Comparison of ENCODE assay signal across 1 cellular context in genomic region chr1:8790987-8791386, GRCh38.
A peak's percentile ranks its signal among the peaks of the same experiment; 100 is the strongest.
TF ChIP-seq lines count a peak whose summit lies in the region.

No MANE protein-coding gene starts in this region.

TF ChIP-seq in K562, 482 proteins besides CTCF, POLR2A, EP300 and RAD21 (continued from another document and continues in another):
- TF ChIP-seq ARID1B (IDR thresholded peaks at IDR 0.05) (peak; percentile 63), NCOA2 (IDR thresholded peaks at IDR 0.05; ENCODE audit: partially characterized antibody in 2 of 2) (peak in 1 of 2 experiments; percentile 56), ZNF444 (CRISPR knock-in tag; IDR thresholded peaks at IDR 0.05) (no peak), MBD2 (IDR thresholded peaks at IDR 0.05; ENCODE audit: borderline replicate concordance, low read depth) (no peak), GATAD2A (IDR thresholded peaks at IDR 0.05) (no peak), TCF3 (CRISPR knock-in tag; IDR thresholded peaks at IDR 0.05) (peak; percentile 81), SOX6 (IDR thresholded peaks at IDR 0.05) (peak; percentile 59; the same call in 1 of the 2 replicates), SMARCC2 (IDR thresholded peaks at IDR 0.05; ENCODE audit: low read depth) (0 out of 2 replicates have a peak, but pooled peaks have one; percentile 21), SIRT6 (IDR thresholded peaks at IDR 0.05; ENCODE audit: low read depth, low read length) (no peak), HMBOX1 (IDR thresholded peaks at IDR 0.05) (peak; percentile 64; the same call in 1 of the 2 replicates), SNIP1 (IDR thresholded peaks at IDR 0.05; ENCODE audit: low read depth) (no peak), CREM (IDR thresholded peaks at IDR 0.05; ENCODE audit: low read depth) (peak; percentile 39), MAZ (CRISPR knock-in tag; conservative IDR thresholded peaks at IDR 0.05 in 1 of 2, IDR thresholded peaks at IDR 0.05 in 1 of 2) (no peak), FOXJ2 (tag; IDR thresholded peaks at IDR 0.05) (no peak), ZFP91 (CRISPR knock-in tag; IDR thresholded peaks at IDR 0.05) (no peak), NFIX (CRISPR knock-in tag; IDR thresholded peaks at IDR 0.05; ENCODE audit: low read depth) (no peak), TFAM (CRISPR knock-in tag; conservative IDR thresholded peaks at IDR 0.05) (no peak), ZEB2 (IDR thresholded peaks at IDR 0.05) (no peak), NEUROD1 (IDR thresholded peaks at IDR 0.05; ENCODE audit: borderline replicate concordance, low read depth, low read length, partially characterized antibody) (no peak), ZBTB26 (CRISPR knock-in tag; IDR thresholded peaks at IDR 0.05) (no peak), RCOR1 (IDR thresholded peaks at IDR 0.05; ENCODE audit: borderline replicate concordance in 1 of 2, low read depth in 2 of 2, low read length in 2 of 2) (peak in 1 of 2 experiments; percentile 51; a peak in 1 of 4 replicates), GATAD2B (IDR thresholded peaks at IDR 0.05; ENCODE audit: borderline replicate concordance) (0 out of 2 replicates have a peak, but pooled peaks have one; percentile 46), STAT5A (IDR thresholded peaks at IDR 0.05; ENCODE audit: borderline replicate concordance, low read length) (peak; percentile 45; the same call in 1 of the 2 replicates), HDAC3 (IDR thresholded peaks at IDR 0.05; ENCODE audit: borderline replicate concordance, partially characterized antibody) (no peak), TARDBP (IDR thresholded peaks at IDR 0.05) (no peak), CBFA2T3 (IDR thresholded peaks at IDR 0.05) (peak; percentile 84), CBX2 (IDR thresholded peaks at IDR 0.05; ENCODE audit: insufficient read depth, low read length, poor library complexity, severe bottlenecking) (no peak), E2F1 (CRISPR knock-in tag; IDR thresholded peaks at IDR 0.05) (no peak), ZNF280B (CRISPR knock-in tag; IDR thresholded peaks at IDR 0.05) (no peak), CREB1 (IDR thresholded peaks at IDR 0.05) (peak; percentile 38; the same call in 1 of the 2 replicates), CREB1 (CRISPR knock-in tag; IDR thresholded peaks at IDR 0.05) (no peak), EGR1 (conservative IDR thresholded peaks at IDR 0.05) (peak; percentile 48), ATF3 (IDR thresholded peaks at IDR 0.05) (0 out of 2 replicates have a peak, but pooled peaks have one; percentile 26), ATF3 (CRISPR knock-in tag; conservative IDR thresholded peaks at IDR 0.05) (no peak), ZNF316 (IDR thresholded peaks at IDR 0.05) (no peak), HNRNPLL (IDR thresholded peaks at IDR 0.05; ENCODE audit: low read depth, low read length, poor library complexity, severe bottlenecking) (no peak), ZBTB9 (CRISPR knock-in tag; IDR thresholded peaks at IDR 0.05) (no peak), TAF7 (tag; IDR thresholded peaks at IDR 0.05) (no peak), HLTF (IDR thresholded peaks at IDR 0.05) (no peak), ZNF79 (CRISPR knock-in tag; IDR thresholded peaks at IDR 0.05; ENCODE audit: low read depth) (no peak), ARNT (IDR thresholded peaks at IDR 0.05) (peak; percentile 13 to 37; a peak in 1 of 4 replicates), CHD1 (IDR thresholded peaks at IDR 0.05; ENCODE audit: low read length) (no peak), LEF1 (IDR thresholded peaks at IDR 0.05) (no peak; the same call in 1 of the 2 replicates), BCOR (IDR thresholded peaks at IDR 0.05) (peak; percentile 45; the same call in 1 of the 2 replicates), KDM1A (IDR thresholded peaks at IDR 0.05) (peak; percentile 60 to 65), ZNF717 (CRISPR knock-in tag; IDR thresholded peaks at IDR 0.05) (no peak)
- TF ChIP-seq, protein P1, sequence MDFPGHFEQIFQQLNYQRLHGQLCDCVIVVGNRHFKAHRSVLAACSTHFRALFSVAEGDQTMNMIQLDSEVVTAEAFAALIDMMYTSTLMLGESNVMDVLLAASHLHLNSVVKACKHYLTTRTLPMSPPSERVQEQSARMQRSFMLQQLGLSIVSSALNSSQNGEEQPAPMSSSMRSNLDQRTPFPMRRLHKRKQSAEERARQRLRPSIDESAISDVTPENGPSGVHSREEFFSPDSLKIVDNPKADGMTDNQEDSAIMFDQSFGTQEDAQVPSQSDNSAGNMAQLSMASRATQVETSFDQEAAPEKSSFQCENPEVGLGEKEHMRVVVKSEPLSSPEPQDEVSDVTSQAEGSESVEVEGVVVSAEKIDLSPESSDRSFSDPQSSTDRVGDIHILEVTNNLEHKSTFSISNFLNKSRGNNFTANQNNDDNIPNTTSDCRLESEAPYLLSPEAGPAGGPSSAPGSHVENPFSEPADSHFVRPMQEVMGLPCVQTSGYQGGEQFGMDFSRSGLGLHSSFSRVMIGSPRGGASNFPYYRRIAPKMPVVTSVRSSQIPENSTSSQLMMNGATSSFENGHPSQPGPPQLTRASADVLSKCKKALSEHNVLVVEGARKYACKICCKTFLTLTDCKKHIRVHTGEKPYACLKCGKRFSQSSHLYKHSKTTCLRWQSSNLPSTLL (IDR thresholded peaks at IDR 0.05) = no peak
- TF ChIP-seq, protein P2, sequence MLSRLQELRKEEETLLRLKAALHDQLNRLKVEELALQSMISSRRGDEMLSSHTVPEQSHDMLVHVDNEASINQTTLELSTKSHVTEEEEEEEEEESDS (CRISPR knock-in tag; IDR thresholded peaks at IDR 0.05) = no peak
- TF ChIP-seq, protein P3, sequence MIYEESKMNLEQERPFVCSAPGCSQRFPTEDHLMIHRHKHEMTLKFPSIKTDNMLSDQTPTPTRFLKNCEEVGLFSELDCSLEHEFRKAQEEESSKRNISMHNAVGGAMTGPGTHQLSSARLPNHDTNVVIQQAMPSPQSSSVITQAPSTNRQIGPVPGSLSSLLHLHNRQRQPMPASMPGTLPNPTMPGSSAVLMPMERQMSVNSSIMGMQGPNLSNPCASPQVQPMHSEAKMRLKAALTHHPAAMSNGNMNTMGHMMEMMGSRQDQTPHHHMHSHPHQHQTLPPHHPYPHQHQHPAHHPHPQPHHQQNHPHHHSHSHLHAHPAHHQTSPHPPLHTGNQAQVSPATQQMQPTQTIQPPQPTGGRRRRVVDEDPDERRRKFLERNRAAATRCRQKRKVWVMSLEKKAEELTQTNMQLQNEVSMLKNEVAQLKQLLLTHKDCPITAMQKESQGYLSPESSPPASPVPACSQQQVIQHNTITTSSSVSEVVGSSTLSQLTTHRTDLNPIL (CRISPR knock-in tag; IDR thresholded peaks at IDR 0.05) = no peak
